ENCODE assay signal across 28 cellular contexts in the genomic region with DNA sequence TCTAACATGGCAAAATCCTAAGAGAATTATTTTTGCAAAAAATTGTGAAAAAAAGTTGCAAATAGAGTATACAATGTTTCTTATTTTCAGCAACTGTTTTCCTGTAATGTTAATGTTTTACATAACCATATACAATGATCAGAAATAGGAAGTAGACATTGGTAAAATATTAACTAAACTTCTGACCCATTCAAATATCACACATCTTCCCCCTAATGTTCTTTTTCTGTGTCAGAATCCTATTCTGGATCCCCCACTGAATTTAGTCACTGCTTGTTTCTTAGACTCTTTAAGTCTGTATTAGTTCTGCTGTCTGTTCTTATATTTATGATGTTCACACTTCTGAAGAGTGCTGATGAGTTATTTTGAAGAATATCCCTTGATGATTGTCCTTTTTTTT.
"Had no signal": no experiment of that assay in that cellular context is flagged by ENCODE, and none has a peak within 500 bp of the region (broad histone marks: within the 10 kb centered on the region; RNA-seq: fewer than 3 reads in every experiment).

No MANE protein-coding gene starts in this region.

- H3K27me3 ChIP-seq: adrenal gland, body of pancreas, colonic mucosa, dorsolateral prefrontal cortex had no signal

- H3K27ac ChIP-seq: adrenal gland, body of pancreas, colonic mucosa, dorsolateral prefrontal cortex had no signal

- H3K4me3 ChIP-seq: adrenal gland, body of pancreas, colonic mucosa, dorsolateral prefrontal cortex had no signal

- H3K36me3 ChIP-seq: adrenal gland, colonic mucosa had no signal

- FAIRE-seq: frontal cortex had no signal

- H3K4me1 ChIP-seq: adrenal gland, body of pancreas, colonic mucosa had no signal

- H3K9me3 ChIP-seq: adrenal gland, body of pancreas, colonic mucosa had no signal

- DNase-seq: activated CD4-positive, alpha-beta memory T cell treated with anti-CD3 and anti-CD28 coated beads for 36 hours; activated CD4-positive, alpha-beta T cell treated with anti-CD3 and anti-CD28 coated beads for 36 hours; activated CD4-positive, alpha-beta T cell treated with anti-CD3 and anti-CD28 coated beads, Interleukin-2, amount 10 ng/mL, durations not matched to agents 24 days and 14 days; activated CD4-positive, CD25-positive, alpha-beta regulatory T cell; activated CD4-positive, CD25-positive, alpha-beta regulatory T cell treated with anti-CD3 and anti-CD28 coated beads, Interleukin-2, amount 50 U/mL, for 72 hours; activated CD8-positive, alpha-beta memory T cell treated with anti-CD3 and anti-CD28 coated beads, Interleukin-2, amount 10 ng/mL, durations not matched to agents 7 days and 5 days; activated CD8-positive, alpha-beta memory T cell treated with anti-CD3 and anti-CD28 coated beads, Interleukin-2, amount 50 U/mL, for 4 hours; activated CD8-positive, alpha-beta T cell treated with anti-CD3 and anti-CD28 coated beads, Interleukin-2, amount 10 ng/mL, durations not matched to agents 7 days and 5 days; activated effector memory CD4-positive, alpha-beta T cell treated with anti-CD3 and anti-CD28 coated beads, Interleukin-2, amount 50 U/mL, for 16 hours; activated naive CD4-positive, alpha-beta T cell treated with anti-CD3 and anti-CD28 coated beads for 36 hours; activated naive CD8-positive, alpha-beta T cell treated with anti-CD3 and anti-CD28 coated beads for 36 hours; activated naive CD8-positive, alpha-beta T cell treated with anti-CD3 and anti-CD28 coated beads, Interleukin-2, amount 50 U/mL, for 24 hours; activated T-cell treated with anti-CD3 and anti-CD28 coated beads, Interleukin-2, amount 50 U/mL, for 1 hour; activated T-cell treated with anti-CD3 and anti-CD28 coated beads, Interleukin-2, amount 50 U/mL, for 48 hours; adrenal gland; amygdala; aorta; body of pancreas; caudate nucleus; colonic mucosa; dorsolateral prefrontal cortex; effector memory CD4-positive, alpha-beta T cell; endodermal cell; foreskin fibroblast; head of caudate nucleus; T-helper 2 cell had no signal

- ATAC-seq: activated CD4-positive, alpha-beta T cell treated with anti-CD3 and anti-CD28 coated beads for 36 hours; activated CD8-positive, alpha-beta memory T cell treated with anti-CD3 and anti-CD28 coated beads, Interleukin-2, amount 10 ng/mL, durations not matched to agents 7 days and 5 days; activated CD8-positive, alpha-beta T cell treated with anti-CD3 and anti-CD28 coated beads, Interleukin-2, amount 10 ng/mL, durations not matched to agents 7 days and 5 days; activated naive CD8-positive, alpha-beta T cell treated with anti-CD3 and anti-CD28 coated beads, Interleukin-2, amount 50 U/mL, for 24 hours; body of pancreas; esophagus mucosa had no signal
